10 cellular contexts compared by ENCODE assay signal in the genomic region with DNA sequence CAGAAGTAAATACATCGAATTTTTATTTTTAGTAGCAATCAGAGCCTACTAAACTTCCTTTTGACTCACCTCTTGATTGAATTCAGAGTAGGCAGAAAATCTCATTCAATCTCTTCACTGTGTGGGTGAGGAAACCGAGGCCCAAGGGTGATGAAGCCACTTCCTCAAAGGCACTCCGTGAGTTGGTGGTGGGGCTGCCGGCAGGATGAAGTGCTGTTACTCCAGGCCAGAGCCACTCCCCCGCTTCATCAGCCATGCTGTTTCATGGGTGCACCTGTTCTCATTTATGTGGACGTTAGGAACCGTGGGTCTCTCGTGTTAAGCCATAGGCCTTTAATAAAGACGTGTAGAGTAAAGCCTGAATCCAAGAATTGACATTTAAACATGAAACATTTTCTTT. TPM values are rescaled to one million over a fixed set of nuclear protein-coding genes. Genes with fewer than 3 reads are reported as not detected.
DNase-seq lines count a peak whose midpoint lies in the region; ATAC-seq and TF ChIP-seq lines count a peak whose summit lies in the region.
"Had no signal": no experiment of that assay in that cellular context is flagged by ENCODE, and none has a peak within 500 bp of the region (broad histone marks: within the 10 kb centered on the region; RNA-seq: fewer than 3 reads in every experiment).

No MANE protein-coding gene starts in this region.

- H3K4me1 Mint-ChIP-seq in neural progenitor cell: peaks cover 6% of the 10 kb centered on the region

- peaks cover 16% of the 10 kb centered on the region for H3F3A ChIP-seq in neural progenitor cell (ENCODE audit: low read depth)

- DNase-seq in NCI-H774 (lab: John Stamatoyannopoulos, UW): peak; percentile 92
- peak; percentile 50 for DNase-seq in activated gamma-delta T cell treated with anti-CD3 and anti-CD28 coated beads, Interleukin-2, amount 50 U/mL, for 16 hours (ENCODE audit: low read depth)
- peak; percentile 35 for DNase-seq in stimulated activated CD8-positive, alpha-beta memory T cell treated with anti-CD3 and anti-CD28 coated beads, Interleukin-15, amount 100 ng/mL, for 24 hours (ENCODE audit: low read depth)
- no peak for DNase-seq in neural progenitor cell (ENCODE audit: low spot score)
- no peak for DNase-seq in RWPE1 (ENCODE audit: low spot score)
- DNase-seq: tibial artery had no signal

- peaks cover 19% of the 10 kb centered on the region for H3K79me2 ChIP-seq in neural progenitor cell (ENCODE audit: low read depth)

- no peak overlapping the region for H3K4me3 Mint-ChIP-seq in neural progenitor cell

- TF ChIP-seq CTCF in neural progenitor cell (IDR thresholded peaks at IDR 0.05) (no peak), RWPE1 (conservative IDR thresholded peaks at IDR 0.05; ENCODE audit: low read depth) (no peak)

- no peak overlapping the region for H3K27ac ChIP-seq in neural progenitor cell
- H3K27ac ChIP-seq in RWPE1: no peak overlapping the region
- H3K27ac ChIP-seq: cardiac muscle cell, tibial artery had no signal

- H3K9me3 Mint-ChIP-seq in neural progenitor cell: no peaks in the 10 kb centered on the region

- H3K9me3 ChIP-seq in neural progenitor cell (ENCODE audit: low read depth): no peaks in the 10 kb centered on the region
- H3K9me3 ChIP-seq: tibial artery had no signal

- H3K4me2 ChIP-seq in neural progenitor cell: no peak overlapping the region

- no peak overlapping the region for H2AFZ ChIP-seq in neural progenitor cell (replicated peaks)

- H3K27me3 Mint-ChIP-seq in neural progenitor cell (ENCODE audit: insufficient read depth, low read depth): no peaks in the 10 kb centered on the region

- H3K9ac ChIP-seq in neural progenitor cell: no peak overlapping the region

- CTCF ChIA-PET in RWPE1 (lab: Yijun Ruan, JAX): no interaction called here

- H3K4me1 ChIP-seq in neural progenitor cell: no peaks in the 10 kb centered on the region
- H3K4me1 ChIP-seq: tibial artery had no signal

- no peak overlapping the region for H3K27ac Mint-ChIP-seq in neural progenitor cell

- no peaks in the 10 kb centered on the region for H3K27me3 ChIP-seq in neural progenitor cell
- H3K27me3 ChIP-seq: cardiac muscle cell, tibial artery had no signal

- H4K20me1 ChIP-seq in neural progenitor cell (ENCODE audit: low read depth): peaks cover 17% of the 10 kb centered on the region

- ATAC-seq in GM21390 (IDR thresholded peaks at IDR 0.05; ENCODE audit: unreplicated experiment) (peak; percentile 43), GM18517 (IDR thresholded peaks at IDR 0.05; ENCODE audit: unreplicated experiment) (no peak), GM21529 (IDR thresholded peaks at IDR 0.05; ENCODE audit: unreplicated experiment) (no peak)

- no peak overlapping the region for H3K4me3 ChIP-seq in neural progenitor cell
- H3K4me3 ChIP-seq: cardiac muscle cell, tibial artery had no signal

- H3K36me3 Mint-ChIP-seq in neural progenitor cell: peaks cover 16% of the 10 kb centered on the region

- H3K36me3 ChIP-seq in neural progenitor cell: peaks cover 7% of the 10 kb centered on the region
- H3K36me3 ChIP-seq: cardiac muscle cell had no signal

- POLR2A ChIA-PET in RWPE1 (lab: Yijun Ruan, JAX; ENCODE audit: low non-redundant PET): no interaction called here

RNA-seq across cellular contexts. Expression of gene ING1, which starts 13.2 kb away (rescaled TPM):
- total RNA-seq in neural progenitor cell (ENCODE audit: low replicate concordance): 14.7 and 24.3 TPM in 2 replicates

RNA-seq across cellular contexts. Expression of gene CARS2, which starts 20.8 kb away (rescaled TPM):
- total RNA-seq in neural progenitor cell (ENCODE audit: low replicate concordance): 50.0 and 61.4 TPM in 2 replicates

Comparison
In these comparisons a context has a peak if more than half of its experiments do, and no peak if none do; other contexts are left out.
1. DNase-seq: peak in NCI-H774 (single experiment), activated gamma-delta T cell treated with anti-CD3 and anti-CD28 coated beads, Interleukin-2, amount 50 U/mL, for 16 hours (single experiment) and stimulated activated CD8-positive, alpha-beta memory T cell treated with anti-CD3 and anti-CD28 coated beads, Interleukin-15, amount 100 ng/mL, for 24 hours (single experiment); none in neural progenitor cell (single experiment) and RWPE1 (single experiment).